Comparison of ENCODE assay signal across 1 cellular context in genomic region chr1:84603941-84604830, GRCh38.
TF ChIP-seq lines count a peak whose summit lies in the region.

No MANE protein-coding gene starts in this region.

TF ChIP-seq in HepG2, 621 proteins besides CTCF, POLR2A, EP300 and RAD21 (continued from another document and continues in another):
- no peak for TF ChIP-seq SOX5 (CRISPR knock-in tag; IDR thresholded peaks at IDR 0.05; ENCODE audit: borderline replicate concordance)
- peak; percentile 46; the same call in 1 of the 2 replicates for TF ChIP-seq KDM2A (CRISPR knock-in tag; IDR thresholded peaks at IDR 0.05; ENCODE audit: borderline replicate concordance, low read depth)
- TF ChIP-seq SALL2 (CRISPR knock-in tag; IDR thresholded peaks at IDR 0.05): no peak
- no peak for TF ChIP-seq ZNF383 (CRISPR knock-in tag; IDR thresholded peaks at IDR 0.05; ENCODE audit: borderline replicate concordance)
- no peak for TF ChIP-seq CREB1 (IDR thresholded peaks at IDR 0.05)
- no peak for TF ChIP-seq CREB1 (CRISPR knock-in tag; IDR thresholded peaks at IDR 0.05)
- TF ChIP-seq PAWR (CRISPR knock-in tag; IDR thresholded peaks at IDR 0.05; ENCODE audit: borderline replicate concordance): no peak
- TF ChIP-seq TFDP2 (CRISPR knock-in tag; IDR thresholded peaks at IDR 0.05): no peak
- no peak for TF ChIP-seq KLF6 (CRISPR knock-in tag; IDR thresholded peaks at IDR 0.05)
- no peak for TF ChIP-seq SNAPC4 (CRISPR knock-in tag; IDR thresholded peaks at IDR 0.05)
- TF ChIP-seq NCOA5 (CRISPR knock-in tag; IDR thresholded peaks at IDR 0.05): no peak
- TF ChIP-seq LBX2 (CRISPR knock-in tag; IDR thresholded peaks at IDR 0.05; ENCODE audit: borderline replicate concordance): no peak
- TF ChIP-seq KDM5B (CRISPR knock-in tag; IDR thresholded peaks at IDR 0.05; ENCODE audit: borderline replicate concordance): no peak
- TF ChIP-seq ZNF17 (CRISPR knock-in tag; IDR thresholded peaks at IDR 0.05): no peak
- TF ChIP-seq NFIB (CRISPR knock-in tag; IDR thresholded peaks at IDR 0.05; ENCODE audit: borderline replicate concordance): no peak
- no peak for TF ChIP-seq ATAD3A (CRISPR knock-in tag; IDR thresholded peaks at IDR 0.05)
- no peak for TF ChIP-seq RORA (CRISPR knock-in tag; IDR thresholded peaks at IDR 0.05)
- no peak for TF ChIP-seq U2AF2 (IDR thresholded peaks at IDR 0.05; ENCODE audit: low read depth, low read length)
- TF ChIP-seq ZSCAN5A (CRISPR knock-in tag; IDR thresholded peaks at IDR 0.05; ENCODE audit: borderline replicate concordance): no peak
- no peak for TF ChIP-seq ZNF546 (CRISPR knock-in tag; conservative IDR thresholded peaks at IDR 0.05)
- no peak for TF ChIP-seq ZNF446 (CRISPR knock-in tag; IDR thresholded peaks at IDR 0.05)
- TF ChIP-seq ZNF691 (CRISPR knock-in tag; IDR thresholded peaks at IDR 0.05; ENCODE audit: borderline replicate concordance, low read depth): 0 out of 2 replicates have a peak, but pooled peaks have one; percentile 28
- TF ChIP-seq RXRA (CRISPR knock-in tag; IDR thresholded peaks at IDR 0.05): no peak; the same call in 1 of the 2 replicates
- no peak for TF ChIP-seq GLMP (CRISPR knock-in tag; IDR thresholded peaks at IDR 0.05; ENCODE audit: borderline replicate concordance)
- no peak for TF ChIP-seq KIAA2018 (CRISPR knock-in tag; IDR thresholded peaks at IDR 0.05; ENCODE audit: borderline replicate concordance)
- no peak for TF ChIP-seq TRIM22 (IDR thresholded peaks at IDR 0.05)
- TF ChIP-seq MZF1 (CRISPR knock-in tag; IDR thresholded peaks at IDR 0.05; ENCODE audit: borderline replicate concordance): no peak
- TF ChIP-seq ZNF275 (CRISPR knock-in tag; IDR thresholded peaks at IDR 0.05; ENCODE audit: borderline replicate concordance): no peak
- no peak for TF ChIP-seq CCAR2 (optimal IDR thresholded peaks at IDR 0.05; ENCODE audit: low read depth, low read length)
- TF ChIP-seq ATF7-NPFF (CRISPR knock-in tag; IDR thresholded peaks at IDR 0.05; ENCODE audit: low read depth): no peak
- TF ChIP-seq ZNF7 (CRISPR knock-in tag; IDR thresholded peaks at IDR 0.05): no peak
- TF ChIP-seq ZNF3 (CRISPR knock-in tag; IDR thresholded peaks at IDR 0.05): no peak
- TF ChIP-seq KLF11 (CRISPR knock-in tag; IDR thresholded peaks at IDR 0.05): no peak
- TF ChIP-seq ZNF460 (CRISPR knock-in tag; IDR thresholded peaks at IDR 0.05; ENCODE audit: borderline replicate concordance): no peak
- TF ChIP-seq GZF1 (CRISPR knock-in tag; IDR thresholded peaks at IDR 0.05): no peak
- no peak for TF ChIP-seq ZBTB39 (CRISPR knock-in tag; IDR thresholded peaks at IDR 0.05)
- no peak for TF ChIP-seq SAFB2 (CRISPR knock-in tag; IDR thresholded peaks at IDR 0.05; ENCODE audit: borderline replicate concordance, low read depth)
